ENCODE assay signal across 1 cellular context in genomic region chr10:6058677-6059475, GRCh38.
TF ChIP-seq lines count a peak whose summit lies in the region.

No MANE protein-coding gene starts in this region.

TF ChIP-seq in GM12878, 131 proteins besides CTCF, POLR2A, EP300 and RAD21:
- 0 out of 2 replicates have a peak, but pooled peaks have one; percentile 12 for TF ChIP-seq TCF12 (IDR thresholded peaks at IDR 0.05; ENCODE audit: low read depth, low read length)
- peak; percentile 64; the same call in 1 of the 2 replicates for TF ChIP-seq MEF2A (IDR thresholded peaks at IDR 0.05; ENCODE audit: insufficient read depth, low read depth, low read length)
- no peak for TF ChIP-seq RELA (IDR thresholded peaks at IDR 0.05; ENCODE audit: borderline replicate concordance, partially characterized antibody)
- no peak for TF ChIP-seq CHD4 (IDR thresholded peaks at IDR 0.05)
- TF ChIP-seq PBX3 (IDR thresholded peaks at IDR 0.05; ENCODE audit: insufficient replicate concordance, low read depth, low read length) = no peak
- TF ChIP-seq SRF (IDR thresholded peaks at IDR 0.05; ENCODE audit: low read depth in 2 of 2, low read length in 2 of 2) = peak in 1 of 2 experiments; percentile 72; a peak in 1 of 4 replicates
- TF ChIP-seq IRF4 (IDR thresholded peaks at IDR 0.05; ENCODE audit: low read depth, low read length) = peak; percentile 91
- TF ChIP-seq TCF3 (IDR thresholded peaks at IDR 0.05; ENCODE audit: borderline replicate concordance, insufficient read depth, low read depth, low read length) = 0 out of 2 replicates have a peak, but pooled peaks have one; percentile 35
- TF ChIP-seq ZNF274 (IDR thresholded peaks at IDR 0.05; ENCODE audit: insufficient read depth, insufficient read length) = no peak
- TF ChIP-seq PML (IDR thresholded peaks at IDR 0.05; ENCODE audit: low read length) = peak; percentile 72; the same call in 1 of the 2 replicates
- TF ChIP-seq JUNB (IDR thresholded peaks at IDR 0.05) = peak; percentile 99
- TF ChIP-seq ATF3 (IDR thresholded peaks at IDR 0.05; ENCODE audit: borderline replicate concordance, extremely low read depth, low read depth, low read length) = no peak
- TF ChIP-seq BACH1 (IDR thresholded peaks at IDR 0.05; ENCODE audit: borderline replicate concordance) = peak; percentile 25; the same call in 1 of the 2 replicates
- peak; percentile 92 for TF ChIP-seq IKZF1 (conservative IDR thresholded peaks at IDR 0.05)
- peak; percentile 76 to 77 for TF ChIP-seq BHLHE40 (IDR thresholded peaks at IDR 0.05; ENCODE audit: borderline replicate concordance in 1 of 2, low read depth in 2 of 2, low read length in 1 of 2)
- TF ChIP-seq NFIC (IDR thresholded peaks at IDR 0.05; ENCODE audit: low read depth, low read length) = peak; percentile 99
- no peak for TF ChIP-seq USF1 (IDR thresholded peaks at IDR 0.05; ENCODE audit: borderline replicate concordance, extremely low read length, insufficient read depth, low read depth, low read length)
- 0 out of 2 replicates have a peak, but pooled peaks have one; percentile 1 for TF ChIP-seq ZNF24 (IDR thresholded peaks at IDR 0.05)
- TF ChIP-seq CBFB (IDR thresholded peaks at IDR 0.05; ENCODE audit: low read depth) = peak; percentile 90; the same call in 1 of the 2 replicates
- 0 out of 2 replicates have a peak, but pooled peaks have one; percentile 34 for TF ChIP-seq PAX5 (IDR thresholded peaks at IDR 0.05; ENCODE audit: borderline replicate concordance, low read depth, low read length)
- no peak for TF ChIP-seq CHD2 (IDR thresholded peaks at IDR 0.05; ENCODE audit: borderline replicate concordance, low read depth, low read length)
- TF ChIP-seq RELB (IDR thresholded peaks at IDR 0.05; ENCODE audit: low read depth) = peak; percentile 81; the same call in 1 of the 2 replicates
- peak; percentile 75; the same call in 1 of the 2 replicates for TF ChIP-seq TCF7 (IDR thresholded peaks at IDR 0.05; ENCODE audit: borderline replicate concordance)
- TF ChIP-seq FOXM1 (IDR thresholded peaks at IDR 0.05; ENCODE audit: low read depth, low read length) = peak; percentile 92; the same call in 1 of the 2 replicates
- TF ChIP-seq FOS (IDR thresholded peaks at IDR 0.05; ENCODE audit: borderline replicate concordance, extremely low read depth, insufficient read length) = no peak
- TF ChIP-seq TARDBP (IDR thresholded peaks at IDR 0.05; ENCODE audit: borderline replicate concordance) = no peak
- peak; percentile 92 to 95 for TF ChIP-seq IKZF2 (IDR thresholded peaks at IDR 0.05)
- peak; percentile 89 for TF ChIP-seq BCL3 (IDR thresholded peaks at IDR 0.05; ENCODE audit: borderline replicate concordance, insufficient read depth, low read depth, low read length, poor library complexity, severe bottlenecking)
- TF ChIP-seq BMI1 (IDR thresholded peaks at IDR 0.05; ENCODE audit: borderline replicate concordance) = peak; percentile 50; the same call in 1 of the 2 replicates
- TF ChIP-seq MTA2 (IDR thresholded peaks at IDR 0.05; ENCODE audit: low read depth) = peak; percentile 75
- no peak for TF ChIP-seq ZNF622 (IDR thresholded peaks at IDR 0.05)
- TF ChIP-seq EED (IDR thresholded peaks at IDR 0.05; ENCODE audit: low read depth) = peak; percentile 94
- peak; percentile 91 for TF ChIP-seq BCL11A (IDR thresholded peaks at IDR 0.05; ENCODE audit: low read depth, low read length)
- peak; percentile 67 for TF ChIP-seq GABPA (IDR thresholded peaks at IDR 0.05; ENCODE audit: low read depth)
- TF ChIP-seq DPF2 (IDR thresholded peaks at IDR 0.05) = peak; percentile 94
- peak; percentile 96 for TF ChIP-seq MTA3 (IDR thresholded peaks at IDR 0.05; ENCODE audit: borderline replicate concordance, low read length)
- TF ChIP-seq ATF2 (IDR thresholded peaks at IDR 0.05; ENCODE audit: low read length) = peak; percentile 92
- TF ChIP-seq JUND (IDR thresholded peaks at IDR 0.05; ENCODE audit: low read depth, low read length) = no peak
- TF ChIP-seq RAD51 (IDR thresholded peaks at IDR 0.05) = no peak
- TF ChIP-seq SKIL (IDR thresholded peaks at IDR 0.05; ENCODE audit: low read depth, poor library complexity, severe bottlenecking) = peak; percentile 79
- TF ChIP-seq CEBPB (IDR thresholded peaks at IDR 0.05; ENCODE audit: borderline replicate concordance in 1 of 2, low read depth in 2 of 2, low read length in 2 of 2) = peak in 1 of 2 experiments; percentile 82; a peak in 1 of 4 replicates
- TF ChIP-seq POU2F2 (IDR thresholded peaks at IDR 0.05; ENCODE audit: borderline replicate concordance, low read depth, low read length) = peak; percentile 12; the same call in 1 of the 3 replicates
- peak; percentile 83 for TF ChIP-seq CREM (IDR thresholded peaks at IDR 0.05; ENCODE audit: low read depth)
- TF ChIP-seq ATF7 (IDR thresholded peaks at IDR 0.05; ENCODE audit: low read depth) = 0 out of 2 replicates have a peak, but pooled peaks have one; percentile 30
- TF ChIP-seq ZBTB40 (IDR thresholded peaks at IDR 0.05; ENCODE audit: borderline replicate concordance) = no peak
- TF ChIP-seq ETV6 (conservative IDR thresholded peaks at IDR 0.05 in 1 of 2, IDR thresholded peaks at IDR 0.05 in 1 of 2; ENCODE audit: borderline replicate concordance in 1 of 2, low read depth in 1 of 2) = peak in 1 of 2 experiments; percentile 85; a peak in 2 of 4 replicates
- TF ChIP-seq POLR2AphosphoS2 (IDR thresholded peaks at IDR 0.05; ENCODE audit: low read depth, low read length) = no peak
- TF ChIP-seq NR2F1 (conservative IDR thresholded peaks at IDR 0.05) = peak; percentile 43; the same call in 1 of the 2 replicates
- TF ChIP-seq ZBED1 (IDR thresholded peaks at IDR 0.05; ENCODE audit: borderline replicate concordance) = peak; percentile 76; the same call in 1 of the 2 replicates
- TF ChIP-seq CHD1 (IDR thresholded peaks at IDR 0.05; ENCODE audit: low read depth, low read length) = no peak
- TF ChIP-seq NR2C1 (IDR thresholded peaks at IDR 0.05) = 0 out of 2 replicates have a peak, but pooled peaks have one; percentile 3
- TF ChIP-seq RUNX3 (IDR thresholded peaks at IDR 0.05; ENCODE audit: low read length) = peak; percentile 98
- TF ChIP-seq TAF1 (IDR thresholded peaks at IDR 0.05; ENCODE audit: borderline replicate concordance, low read depth, low read length) = no peak
- no peak; the same call in 1 of the 2 replicates for TF ChIP-seq YY1 (IDR thresholded peaks at IDR 0.05; ENCODE audit: low read depth, low read length)
- peak; percentile 21 for TF ChIP-seq MEF2B (IDR thresholded peaks at IDR 0.05; ENCODE audit: partially characterized antibody, poor library complexity, severe bottlenecking)
- no peak for TF ChIP-seq YBX1 (IDR thresholded peaks at IDR 0.05)
- no peak for TF ChIP-seq KAT2A (conservative IDR thresholded peaks at IDR 0.05; ENCODE audit: control insufficient read depth, low read depth, low read length)
- no peak for TF ChIP-seq FOXK2 (IDR thresholded peaks at IDR 0.05)
- TF ChIP-seq TBL1XR1 (IDR thresholded peaks at IDR 0.05; ENCODE audit: low read depth, low read length) = no peak
